ENCODE assay signal across 8 cellular contexts in the genomic region with DNA sequence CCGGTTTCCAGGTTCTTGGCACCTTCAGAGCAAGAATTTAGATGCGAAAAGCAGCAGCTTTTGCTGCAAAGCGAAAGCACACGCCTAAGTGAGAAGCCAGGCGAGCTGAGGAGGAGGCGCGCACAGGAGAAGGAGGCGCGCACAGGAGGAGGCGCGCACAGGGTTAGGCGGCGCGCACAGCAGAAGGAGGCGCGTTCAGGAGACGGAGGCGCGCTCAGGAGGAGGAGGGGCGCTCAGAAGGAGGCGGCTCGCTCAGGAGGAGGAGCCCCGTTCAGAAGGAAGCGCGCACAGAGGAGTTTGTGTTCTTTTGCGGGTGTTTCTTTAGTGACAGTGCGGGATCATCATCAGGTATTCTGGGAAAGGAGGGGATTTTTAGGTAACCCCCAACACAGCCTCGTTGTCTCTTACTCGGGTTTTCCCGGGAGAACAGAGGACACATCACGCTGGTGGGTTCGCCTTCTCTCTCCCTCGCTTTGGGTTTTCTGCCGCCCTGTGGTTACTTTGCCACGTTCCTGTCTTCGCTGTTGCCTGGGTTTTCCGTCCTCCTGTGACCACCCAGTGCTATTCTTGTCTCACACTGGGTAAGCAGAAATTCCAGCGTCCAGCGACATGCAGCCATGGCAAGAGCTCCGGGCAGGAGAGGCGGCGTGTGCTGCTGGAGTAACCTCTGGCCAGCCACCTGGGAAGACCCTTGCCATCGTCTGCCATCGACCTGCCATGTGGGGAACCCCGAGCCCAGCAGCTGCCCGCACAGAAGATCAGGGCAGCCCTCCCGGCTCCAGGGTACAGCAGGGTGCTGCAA. TPM values are rescaled to one million over a fixed set of nuclear protein-coding genes. Genes with fewer than 3 reads are reported as not detected.
A peak's percentile ranks its signal among the peaks of the same experiment; 100 is the strongest.
DNase-seq lines count a peak whose midpoint lies in the region; ATAC-seq and TF ChIP-seq lines count a peak whose summit lies in the region.

No MANE protein-coding gene starts in this region.

- peak overlapping the region; percentile 91 for H3K4me3 Mint-ChIP-seq in activated CD4-positive, alpha-beta T cell treated with anti-CD3 and anti-CD28 coated beads, Interleukin-2, amount 10 ng/mL, durations not matched to agents 24 days and 14 days

- peaks cover 7% of the 10 kb centered on the region for H3K4me1 Mint-ChIP-seq in activated CD4-positive, alpha-beta T cell treated with anti-CD3 and anti-CD28 coated beads, Interleukin-2, amount 10 ng/mL, durations not matched to agents 24 days and 14 days

- H3K36me3 ChIP-seq in HUES6 (ENCODE audit: control insufficient read depth, insufficient read depth, low read length) = peaks cover 60% of the 10 kb centered on the region

- H3K9me3 Mint-ChIP-seq in activated CD4-positive, alpha-beta T cell treated with anti-CD3 and anti-CD28 coated beads, Interleukin-2, amount 10 ng/mL, durations not matched to agents 24 days and 14 days = no peaks in the 10 kb centered on the region

- intact Hi-C loops in activated CD4-positive, alpha-beta T cell treated with anti-CD3 and anti-CD28 coated beads, Interleukin-2, amount 10 ng/mL, durations not matched to agents 24 days and 14 days (cut with micrococcal nuclease) = loop anchor here (2.0 kb wide), 1 partner anchor 46 kb away; no protein-coding TSS in a partner anchor

- no peaks in the 10 kb centered on the region for H3K27me3 Mint-ChIP-seq in activated CD4-positive, alpha-beta T cell treated with anti-CD3 and anti-CD28 coated beads, Interleukin-2, amount 10 ng/mL, durations not matched to agents 24 days and 14 days

- H3K4me3 ChIP-seq in HUES6 (ENCODE audit: low read depth, low read length) = peak overlapping the region; percentile 63
- peak overlapping the region; percentile 70 for H3K4me3 ChIP-seq in coronary artery

- H3K27ac ChIP-seq in C4-2B = peak overlapping the region; percentile 56
- peak overlapping the region; percentile 31; the same call in 1 of the 2 replicates for H3K27ac ChIP-seq in HUES6 (ENCODE audit: low read depth, low read length)
- peak overlapping the region; percentile 62 to 79 for H3K27ac ChIP-seq in coronary artery

- peaks cover 23% of the 10 kb centered on the region; the same call in 1 of the 2 replicates for H3K4me1 ChIP-seq in HUES6 (ENCODE audit: control insufficient read depth, insufficient read depth, low read length)

- TF ChIP-seq CTCF in C4-2B (conservative IDR thresholded peaks at IDR 0.05) = peak; percentile 52
- TF ChIP-seq CTCF in coronary artery (IDR thresholded peaks at IDR 0.05) = no peak

- ATAC-seq in GM19452 (IDR thresholded peaks at IDR 0.05; ENCODE audit: unreplicated experiment) = peak; percentile 93

- H3K9ac ChIP-seq in HUES6 (ENCODE audit: low read length) = peak overlapping the region; percentile 31

- in situ Hi-C loops in ACHN (cut with HindIII; ENCODE audit: low pct_ligation_motif_present, low pct_unique_long_range_greater_than_20kb, low sequenced_read_pairs) = no loop called here

- peak; percentile 92 for DNase-seq in activated CD4-positive, alpha-beta T cell treated with anti-CD3 and anti-CD28 coated beads, Interleukin-2, amount 10 ng/mL, durations not matched to agents 24 days and 14 days
- DNase-seq in coronary artery (ENCODE audit: low spot score) (no peak), medulla oblongata (ENCODE audit: extremely low spot score) (peak; percentile 76), ACHN (no peak)
- peak; percentile 15 for DNase-seq in stimulated activated CD8-positive, alpha-beta memory T cell treated with anti-CD3 and anti-CD28 coated beads, Interleukin-12 subunit alpha, Interleukin-12 subunit beta, amount 100 ng/mL, for 24 hours (ENCODE audit: extremely low read depth)

- 0 out of 2 replicates have a peak, but pooled peaks cover 7% of the 10 kb centered on the region for H3K9me3 ChIP-seq in HUES6 (ENCODE audit: control insufficient read depth, insufficient read depth, low read depth, low read length)

- H3K27me3 ChIP-seq in HUES6 (ENCODE audit: control insufficient read depth, insufficient read depth, low read length) = no peaks in the 10 kb centered on the region

- peaks cover 2% of the 10 kb centered on the region for H3K36me3 Mint-ChIP-seq in activated CD4-positive, alpha-beta T cell treated with anti-CD3 and anti-CD28 coated beads, Interleukin-2, amount 10 ng/mL, durations not matched to agents 24 days and 14 days (ENCODE audit: low read depth)

- H3K27ac Mint-ChIP-seq in activated CD4-positive, alpha-beta T cell treated with anti-CD3 and anti-CD28 coated beads, Interleukin-2, amount 10 ng/mL, durations not matched to agents 24 days and 14 days = peak overlapping the region; percentile 75

RNA-seq across cellular contexts. Expression of gene WDR27, which starts 47.0 kb away (rescaled TPM):
- 29.0 and 33.3 TPM in 2 replicates for total RNA-seq in activated CD4-positive, alpha-beta T cell treated with anti-CD3 and anti-CD28 coated beads, Interleukin-2, amount 10 ng/mL, durations not matched to agents 24 days and 14 days

RNA-seq across cellular contexts. Expression of gene C6orf120, which starts 47.1 kb away (rescaled TPM):
- 23.2 and 23.8 TPM in 2 replicates for total RNA-seq in activated CD4-positive, alpha-beta T cell treated with anti-CD3 and anti-CD28 coated beads, Interleukin-2, amount 10 ng/mL, durations not matched to agents 24 days and 14 days

Comparison
In these comparisons a context has a peak if more than half of its experiments do, and no peak if none do; other contexts are left out.
1. DNase-seq: peak in activated CD4-positive, alpha-beta T cell treated with anti-CD3 and anti-CD28 coated beads, Interleukin-2, amount 10 ng/mL, durations not matched to agents 24 days and 14 days (single experiment), medulla oblongata (single experiment) and stimulated activated CD8-positive, alpha-beta memory T cell treated with anti-CD3 and anti-CD28 coated beads, Interleukin-12 subunit alpha, Interleukin-12 subunit beta, amount 100 ng/mL, for 24 hours (single experiment); none in coronary artery (single experiment) and ACHN (single experiment).
2. Peak in every context shown above with its lines, with median percentiles within 50 percentile points of each other: H3K27ac ChIP-seq.